ENCODE assay signal across 8 cellular contexts in genomic region chr3:74614133-74614967, GRCh38. TPM values are rescaled to one million over a fixed set of nuclear protein-coding genes. Genes with fewer than 3 reads are reported as not detected.
DNase-seq lines count a peak whose midpoint lies in the region; ATAC-seq, FAIRE-seq and TF ChIP-seq lines count a peak whose summit lies in the region.

TSS of gene CNTN3 (minus strand) at chr3:74614659. CDS start at chr3:74521112, 93,547 bp downstream.

- peak within 1 kb of the TSS; percentile 54 for H2AFZ ChIP-seq in H9 (ENCODE audit: low read length)

- no peaks in the 10 kb centered on the region for H3K79me2 ChIP-seq in H9 (ENCODE audit: insufficient read depth, low read length)

- 0 out of 2 replicates have a peak within 1 kb of the TSS, but pooled peaks have one; percentile 44 for H3K14ac ChIP-seq in H9 (ENCODE audit: insufficient read depth, low read length)

- H3K79me1 ChIP-seq in H9 (ENCODE audit: insufficient read depth, low read depth, low read length, poor library complexity, severe bottlenecking) = no peaks in the 10 kb centered on the region

- H3K9ac ChIP-seq in H9 (ENCODE audit: extremely low read depth, insufficient read length, low read length) (no peak within 1 kb of the TSS), skeletal muscle tissue (ENCODE audit: low read depth in 1 of 3, low read length in 3 of 3) (no peak within 1 kb of the TSS)

- WGBS in H9 (ENCODE audit: extremely low coverage, insufficient read length, low lambda C conversion rate) = no CpG with 5 or more reads among the region's 107 CpGs

- H2BK5ac ChIP-seq in H9 (ENCODE audit: insufficient read length, low read length) = no peak within 1 kb of the TSS

- no peaks in the 10 kb centered on the region for H3K36me3 ChIP-seq in skeletal muscle tissue (ENCODE audit: control insufficient read depth in 3 of 3, insufficient read depth in 3 of 3, low read length in 3 of 3)

- H3K27ac ChIP-seq in H9 (ENCODE audit: insufficient read length, low read depth, low read length) = no peak within 1 kb of the TSS
- H3K27ac ChIP-seq in skeletal muscle tissue (ENCODE audit: low read depth, low read length) = no peak within 1 kb of the TSS

- ATAC-seq in natural killer cell treated with Interleukin-12 subunit alpha and Interleukin-12 subunit beta and Interleukin-15 and Interleukin-18, amount 100 ng/mL, for 72 hours = no peak
- ATAC-seq in HG03457 (IDR thresholded peaks at IDR 0.05; ENCODE audit: unreplicated experiment) (no peak), HG02610 (IDR thresholded peaks at IDR 0.05; ENCODE audit: unreplicated experiment) (no peak)

- H3K4me2 ChIP-seq in H9 (ENCODE audit: insufficient read depth, insufficient read length, low read length) = peak within 1 kb of the TSS; percentile 86

- H4K91ac ChIP-seq in H9 (ENCODE audit: insufficient read length, low read depth, low read length) = no peak within 1 kb of the TSS

- peak within 1 kb of the TSS; percentile 26 to 51 (median 45) for H3K4me3 ChIP-seq in skeletal muscle tissue (ENCODE audit: low read length in 3 of 3)

- H3K56ac ChIP-seq in H9 (ENCODE audit: insufficient read length, low read depth, low read length) = no peak within 1 kb of the TSS

- in situ Hi-C loops in T47D (cut with HindIII; ENCODE audit: low pct_unique_long_range_greater_than_20kb, low sequenced_read_pairs) = no loop called here

- peaks cover 2 to 11% of the 10 kb centered on the region in 2 experiments; a peak in 3 of 4 replicates for H3K4me1 Mint-ChIP-seq in H9
- H3K4me1 Mint-ChIP-seq in natural killer cell treated with Interleukin-12 subunit alpha and Interleukin-12 subunit beta and Interleukin-15 and Interleukin-18, amount 100 ng/mL, for 72 hours (ENCODE audit: low read depth in 2 of 2) = no peaks in the 10 kb centered on the region

- no peak within 1 kb of the TSS for H4K8ac ChIP-seq in H9 (replicated peaks; ENCODE audit: insufficient read length, low read depth, low read length)

- H4K5ac ChIP-seq in H9 (ENCODE audit: insufficient read length, low read depth, low read length) = no peak within 1 kb of the TSS

- peaks cover 81% of the 10 kb centered on the region for H3K27me3 Mint-ChIP-seq in H9 (ENCODE audit: low read depth)
- H3K27me3 Mint-ChIP-seq in natural killer cell treated with Interleukin-12 subunit alpha and Interleukin-12 subunit beta and Interleukin-15 and Interleukin-18, amount 100 ng/mL, for 72 hours = peaks cover 3 to 10% of the 10 kb centered on the region in 2 donors

- DNase-seq in H9 = peak; percentile 62
- peak; percentile 24 to 37 for DNase-seq in T47D (ENCODE audit: low read depth in 1 of 2, low spot score in 1 of 2)
- DNase-seq in iPS-NIHi11 (ENCODE audit: low spot score) = peak; percentile 78
- DNase-seq in H54 (ENCODE audit: insufficient read length, low spot score) = no peak
- no peak for DNase-seq in natural killer cell treated with Interleukin-12 subunit alpha and Interleukin-12 subunit beta and Interleukin-15 and Interleukin-18, amount 100 ng/mL, for 72 hours (ENCODE audit: low spot score)

- H3K27me3 ChIP-seq in H9 (ENCODE audit: insufficient read depth, low read length) (peaks cover 20% of the 10 kb centered on the region), skeletal muscle tissue (ENCODE audit: control insufficient read depth in 3 of 3, insufficient read depth in 3 of 3, low read length in 3 of 3) (peaks cover 3 to 23% (median 8%) of the 10 kb centered on the region in 3 donors)

- H2AK5ac ChIP-seq in H9 (ENCODE audit: insufficient read length, low read length) = no peak within 1 kb of the TSS

- H3K9me3 ChIP-seq in H9 (ENCODE audit: control insufficient read depth, low read depth, low read length) (no peaks in the 10 kb centered on the region), skeletal muscle tissue (ENCODE audit: control insufficient read depth in 3 of 3, low read length in 3 of 3) (no peaks in the 10 kb centered on the region)

- H3K36me3 Mint-ChIP-seq in H9 (ENCODE audit: insufficient read depth in 1 of 3, low read depth in 3 of 3) = no peaks in the 10 kb centered on the region; a peak in 1 of 7 replicates
- no peaks in the 10 kb centered on the region for H3K36me3 Mint-ChIP-seq in natural killer cell treated with Interleukin-12 subunit alpha and Interleukin-12 subunit beta and Interleukin-15 and Interleukin-18, amount 100 ng/mL, for 72 hours

- no peak for FAIRE-seq in H54 (lab: Jason Lieb, UNC)

- peaks cover 6% of the 10 kb centered on the region for H3K23me2 ChIP-seq in H9 (ENCODE audit: insufficient read length, low read depth, low read length, poor library complexity, severe bottlenecking)

- no peak within 1 kb of the TSS for H3K18ac ChIP-seq in H9 (ENCODE audit: insufficient read length, low read depth, low read length)

- no peak within 1 kb of the TSS for H2BK15ac ChIP-seq in H9 (ENCODE audit: low read depth, low read length)

- H3K4me1 ChIP-seq in H9 (ENCODE audit: insufficient read depth, low read length) (no peaks in the 10 kb centered on the region), skeletal muscle tissue (ENCODE audit: control insufficient read depth in 3 of 3, insufficient read depth in 3 of 3, low read length in 3 of 3) (peaks cover 0 to 5% (median 0%) of the 10 kb centered on the region in 3 donors)

- peak within 1 kb of the TSS; percentile 62 to 85 for H3K4me3 Mint-ChIP-seq in H9
- no peak within 1 kb of the TSS for H3K4me3 Mint-ChIP-seq in natural killer cell treated with Interleukin-12 subunit alpha and Interleukin-12 subunit beta and Interleukin-15 and Interleukin-18, amount 100 ng/mL, for 72 hours

- no peaks in the 10 kb centered on the region for H3K9me3 Mint-ChIP-seq in H9
- H3K9me3 Mint-ChIP-seq in natural killer cell treated with Interleukin-12 subunit alpha and Interleukin-12 subunit beta and Interleukin-15 and Interleukin-18, amount 100 ng/mL, for 72 hours = no peaks in the 10 kb centered on the region

- no peak for TF ChIP-seq CTCF in H9 (conservative IDR thresholded peaks at IDR 0.05)

- H2BK12ac ChIP-seq in H9 (ENCODE audit: insufficient read length, low read depth, low read length) = no peak within 1 kb of the TSS

- no peak within 1 kb of the TSS for H3T11ph ChIP-seq in H9 (ENCODE audit: low read length)

- no peak within 1 kb of the TSS for H3K4ac ChIP-seq in H9 (ENCODE audit: low read depth, low read length)

- peak within 1 kb of the TSS in 1 of 3 experiments; percentile 55; a peak in 1 of 7 replicates for H3K27ac Mint-ChIP-seq in H9
- H3K27ac Mint-ChIP-seq in natural killer cell treated with Interleukin-12 subunit alpha and Interleukin-12 subunit beta and Interleukin-15 and Interleukin-18, amount 100 ng/mL, for 72 hours = no peak within 1 kb of the TSS

- H3K23ac ChIP-seq in H9 (ENCODE audit: insufficient read length, low read depth, low read length) = no peak within 1 kb of the TSS

- TF ChIP-seq POLR2A in H54 (IDR thresholded peaks at IDR 0.05; ENCODE audit: low read depth, low read length) = no peak

- H4K20me1 ChIP-seq in H9 (ENCODE audit: control insufficient read depth, insufficient read depth, insufficient read length) = no peaks in the 10 kb centered on the region

- no peak within 1 kb of the TSS for H2BK120ac ChIP-seq in H9 (ENCODE audit: low read depth, low read length, poor library complexity, severe bottlenecking)

- no peak within 1 kb of the TSS for H2BK20ac ChIP-seq in H9 (ENCODE audit: low read depth, low read length, poor library complexity, severe bottlenecking)

RNA-seq across cellular contexts. Expression of gene CNTN3, which starts in this region (rescaled TPM):
- 0.29 TPM in 1 of 2 replicates, not detected in the other for total RNA-seq in H9 (2021)
- 3.7 TPM for total RNA-seq in skeletal muscle tissue
- not detected for total RNA-seq in natural killer cell treated with Interleukin-12 subunit alpha and Interleukin-12 subunit beta and Interleukin-15 and Interleukin-18, amount 100 ng/mL, for 72 hours

Comparison
In these comparisons a context has a peak if more than half of its experiments do, and no peak if none do; other contexts are left out.
1. Peak in DNase-seq and H3K4me2 ChIP-seq in H9; RNA of the gene not detected or under 1 TPM.
2. DNase-seq: peak in T47D (2 of 2) and iPS-NIHi11 (single experiment); none in H54 (single experiment) and natural killer cell treated with Interleukin-12 subunit alpha and Interleukin-12 subunit beta and Interleukin-15 and Interleukin-18, amount 100 ng/mL, for 72 hours (single experiment).